Comparison of ENCODE assay signal across 20 cellular contexts in the genomic region with DNA sequence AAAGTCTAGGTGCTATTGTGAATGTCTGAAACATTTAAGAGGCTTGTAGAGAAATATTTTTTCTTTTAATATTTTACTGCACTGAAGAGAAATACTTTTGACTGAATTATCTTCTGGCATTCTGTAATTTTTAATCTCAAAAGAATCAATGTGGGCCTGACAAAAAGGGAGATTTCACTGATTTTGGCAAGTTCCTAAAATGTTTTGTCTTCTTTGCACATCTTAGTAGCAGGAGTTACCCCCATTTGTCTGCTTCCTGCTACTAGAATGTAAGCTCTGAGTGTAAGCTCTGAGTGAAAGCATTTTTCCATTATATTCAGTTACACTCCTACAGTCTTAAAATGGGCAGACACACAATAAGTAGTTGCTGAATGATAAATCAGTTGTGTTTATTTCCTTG. TPM values are rescaled to one million over a fixed set of nuclear protein-coding genes. Genes with fewer than 3 reads are reported as not detected.
DNase-seq lines count a peak whose midpoint lies in the region; ATAC-seq and TF ChIP-seq lines count a peak whose summit lies in the region.
"Had no signal": no experiment of that assay in that cellular context is flagged by ENCODE, and none has a peak within 500 bp of the region (broad histone marks: within the 10 kb centered on the region; RNA-seq: fewer than 3 reads in every experiment).

No MANE protein-coding gene starts in this region.

- POLR2A ChIA-PET in CD8-positive, alpha-beta T cell (lab: Charles Lee): no interaction called here

- H3K4me1 ChIP-seq in CD8-positive, alpha-beta T cell (ENCODE audit: insufficient read depth, low read length): no peaks in the 10 kb centered on the region
- H3K4me1 ChIP-seq: BLaER1 had no signal

- H3K27me3 ChIP-seq in CD8-positive, alpha-beta T cell (ENCODE audit: insufficient read depth, low read length): no peaks in the 10 kb centered on the region
- H3K27me3 ChIP-seq: BLaER1 had no signal

- no peak overlapping the region for H3K27ac ChIP-seq in CD8-positive, alpha-beta T cell (ENCODE audit: low read depth, low read length)
- H3K27ac ChIP-seq: BLaER1 had no signal

- no peak overlapping the region for H3K4me3 Mint-ChIP-seq in activated T-cell treated with anti-CD3 and anti-CD28 coated beads, Interleukin-2, amount 50 U/mL, for 72 hours
- no peak overlapping the region for H3K4me3 Mint-ChIP-seq in activated T-cell treated with anti-CD3 and anti-CD28 coated beads, Interleukin-2, amount 50 U/mL, for 4 hours
- H3K4me3 Mint-ChIP-seq in CD8-positive, alpha-beta T cell: no peak overlapping the region
- H3K4me3 Mint-ChIP-seq in T-helper 17 cell (no peak overlapping the region), progenitor cell of endocrine pancreas (ENCODE audit: low read depth) (no peak overlapping the region)
- H3K4me3 Mint-ChIP-seq: CD14-positive monocyte; CD4-positive, alpha-beta memory T cell; HFFc6; IgD-negative memory B cell had no signal

- peak overlapping the region; percentile 46 for H3K27ac Mint-ChIP-seq in activated T-cell treated with anti-CD3 and anti-CD28 coated beads, Interleukin-2, amount 50 U/mL, for 72 hours
- H3K27ac Mint-ChIP-seq in CD8-positive, alpha-beta T cell: peak overlapping the region; percentile 43
- H3K27ac Mint-ChIP-seq in T-helper 17 cell (peak overlapping the region; percentile 51), progenitor cell of endocrine pancreas (peak overlapping the region; percentile 41)
- H3K27ac Mint-ChIP-seq: CD14-positive monocyte, HFFc6, IgD-negative memory B cell had no signal

- no peak for TF ChIP-seq CTCF in CD8-positive, alpha-beta T cell (IDR thresholded peaks at IDR 0.05)
- no peak for TF ChIP-seq CTCF in progenitor cell of endocrine pancreas (IDR thresholded peaks at IDR 0.05; ENCODE audit: unreplicated experiment)

- no peaks in the 10 kb centered on the region for H3K4me1 Mint-ChIP-seq in activated T-cell treated with anti-CD3 and anti-CD28 coated beads, Interleukin-2, amount 50 U/mL, for 72 hours (ENCODE audit: low read depth)
- H3K4me1 Mint-ChIP-seq in activated T-cell treated with anti-CD3 and anti-CD28 coated beads, Interleukin-2, amount 50 U/mL, for 4 hours (ENCODE audit: low read depth): no peaks in the 10 kb centered on the region
- no peaks in the 10 kb centered on the region for H3K4me1 Mint-ChIP-seq in CD8-positive, alpha-beta T cell (ENCODE audit: low read depth)
- H3K4me1 Mint-ChIP-seq in T-helper 17 cell (no peaks in the 10 kb centered on the region), progenitor cell of endocrine pancreas (ENCODE audit: low read depth) (no peaks in the 10 kb centered on the region)
- H3K4me1 Mint-ChIP-seq: CD14-positive monocyte; CD4-positive, alpha-beta memory T cell; IgD-negative memory B cell had no signal

- no peak for DNase-seq in activated T-cell treated with anti-CD3 and anti-CD28 coated beads, Interleukin-2, amount 50 U/mL, for 72 hours
- no peak for DNase-seq in activated T-cell treated with anti-CD3 and anti-CD28 coated beads, Interleukin-2, amount 50 U/mL, for 4 hours
- DNase-seq in CD8-positive, alpha-beta T cell: no peak
- DNase-seq in T-helper 17 cell (no peak), progenitor cell of endocrine pancreas (ENCODE audit: low spot score, unreplicated experiment) (no peak), activated gamma-delta T cell (lab: John Stamatoyannopoulos, UW) (no peak), DMS79 (lab: John Stamatoyannopoulos, UW) (no peak)
- DNase-seq: 8988T; Calu3; CD4-positive, alpha-beta memory T cell; DND-41; EL; GOT3; H7; HFFc6 had no signal

- H3K36me3 ChIP-seq in CD8-positive, alpha-beta T cell (ENCODE audit: insufficient read depth, low read length): peaks cover 8% of the 10 kb centered on the region

- no peaks in the 10 kb centered on the region for H3K9me3 ChIP-seq in CD8-positive, alpha-beta T cell (ENCODE audit: low read length)
- H3K9me3 ChIP-seq in T-helper 17 cell (ENCODE audit: control insufficient read depth, low read length, poor library complexity, severe bottlenecking): no peaks in the 10 kb centered on the region
- H3K9me3 ChIP-seq: BLaER1 had no signal

- H3K9me3 Mint-ChIP-seq in activated T-cell treated with anti-CD3 and anti-CD28 coated beads, Interleukin-2, amount 50 U/mL, for 72 hours: no peaks in the 10 kb centered on the region
- H3K9me3 Mint-ChIP-seq in activated T-cell treated with anti-CD3 and anti-CD28 coated beads, Interleukin-2, amount 50 U/mL, for 4 hours: no peaks in the 10 kb centered on the region
- H3K9me3 Mint-ChIP-seq in CD8-positive, alpha-beta T cell: no peaks in the 10 kb centered on the region
- H3K9me3 Mint-ChIP-seq in progenitor cell of endocrine pancreas (ENCODE audit: low read depth): no peaks in the 10 kb centered on the region
- H3K9me3 Mint-ChIP-seq: CD14-positive monocyte; CD4-positive, alpha-beta memory T cell; HFFc6; IgD-negative memory B cell had no signal

- H3K27me3 Mint-ChIP-seq in activated T-cell treated with anti-CD3 and anti-CD28 coated beads, Interleukin-2, amount 50 U/mL, for 72 hours (ENCODE audit: low read depth): no peaks in the 10 kb centered on the region
- no peaks in the 10 kb centered on the region for H3K27me3 Mint-ChIP-seq in activated T-cell treated with anti-CD3 and anti-CD28 coated beads, Interleukin-2, amount 50 U/mL, for 4 hours (ENCODE audit: low read depth)
- H3K27me3 Mint-ChIP-seq in CD8-positive, alpha-beta T cell (ENCODE audit: low read depth): no peaks in the 10 kb centered on the region
- H3K27me3 Mint-ChIP-seq in T-helper 17 cell (no peaks in the 10 kb centered on the region), progenitor cell of endocrine pancreas (no peaks in the 10 kb centered on the region)
- H3K27me3 Mint-ChIP-seq: CD4-positive, alpha-beta memory T cell; IgD-negative memory B cell had no signal

- CTCF ChIA-PET in CD8-positive, alpha-beta T cell (lab: Charles Lee): no interaction called here

- H3K36me3 Mint-ChIP-seq in activated T-cell treated with anti-CD3 and anti-CD28 coated beads, Interleukin-2, amount 50 U/mL, for 72 hours (ENCODE audit: insufficient read depth in 2 of 2): peaks cover 0 to 8% of the 10 kb centered on the region in 2 donors
- H3K36me3 Mint-ChIP-seq in activated T-cell treated with anti-CD3 and anti-CD28 coated beads, Interleukin-2, amount 50 U/mL, for 4 hours (ENCODE audit: insufficient read depth): peaks cover 31% of the 10 kb centered on the region
- H3K36me3 Mint-ChIP-seq in CD8-positive, alpha-beta T cell: peaks cover 66% of the 10 kb centered on the region
- H3K36me3 Mint-ChIP-seq in T-helper 17 cell (ENCODE audit: low read depth): peaks cover 8% of the 10 kb centered on the region
- peaks cover 34% of the 10 kb centered on the region for H3K36me3 Mint-ChIP-seq in progenitor cell of endocrine pancreas (ENCODE audit: insufficient read depth)

- ATAC-seq in activated T-cell treated with anti-CD3 and anti-CD28 coated beads, Interleukin-2, amount 50 U/mL, for 72 hours (replicated peaks in 1 of 2): no peak
- no peak for ATAC-seq in activated T-cell treated with anti-CD3 and anti-CD28 coated beads, Interleukin-2, amount 50 U/mL, for 4 hours
- no peak for ATAC-seq in CD8-positive, alpha-beta T cell
- ATAC-seq in T-helper 17 cell: no peak
- ATAC-seq: GM12878, HCT116 had no signal

- no peak overlapping the region for H3K4me3 ChIP-seq in CD8-positive, alpha-beta T cell (ENCODE audit: low read depth, low read length)
- H3K4me3 ChIP-seq: BLaER1, GM12878 had no signal

- intact Hi-C loops in CD8-positive, alpha-beta T cell (cut with DNase I, micrococcal nuclease): no loop called here

RNA-seq across cellular contexts. Expression of a gene that starts 31.1 kb away (rescaled TPM):
- 10 to 100 TPM; 71.6 to 85.9 TPM for total RNA-seq in activated T-cell treated with anti-CD3 and anti-CD28 coated beads, Interleukin-2, amount 50 U/mL, for 72 hours
- total RNA-seq in activated T-cell treated with anti-CD3 and anti-CD28 coated beads, Interleukin-2, amount 50 U/mL, for 4 hours: 100 to 1,000 TPM; 144 to 160 (median 160) TPM
- 10 to 100 TPM; 34.6 to 35.0 TPM for total RNA-seq in CD8-positive, alpha-beta T cell
- 10 to 100 TPM; 38.4 to 50.1 TPM for total RNA-seq in T-helper 17 cell
- 287 and 289 TPM in 2 replicates for total RNA-seq in progenitor cell of endocrine pancreas
